11 cellular contexts compared by ENCODE assay signal in genomic region chr1:38028671-38029070, GRCh38. TPM values are rescaled to one million over a fixed set of nuclear protein-coding genes. Genes with fewer than 3 reads are reported as not detected.
A peak's percentile ranks its signal among the peaks of the same experiment; 100 is the strongest.
DNase-seq lines count a peak whose midpoint lies in the region; TF ChIP-seq lines count a peak whose summit lies in the region.
"Had no signal": no experiment of that assay in that cellular context is flagged by ENCODE, and none has a peak within 500 bp of the region (broad histone marks: within the 10 kb centered on the region; RNA-seq: fewer than 3 reads in every experiment).

No MANE protein-coding gene starts in this region.

- H3K27ac Mint-ChIP-seq in activated naive CD4-positive, alpha-beta T cell treated with anti-CD3 and anti-CD28 coated beads for 36 hours, result peak overlapping the region; percentile 89
- peak overlapping the region; percentile 79 for H3K27ac Mint-ChIP-seq in chondrocyte (ENCODE audit: unreplicated experiment)

- no peaks in the 10 kb centered on the region for H3K9me3 Mint-ChIP-seq in activated naive CD4-positive, alpha-beta T cell treated with anti-CD3 and anti-CD28 coated beads for 36 hours
- H3K9me3 Mint-ChIP-seq in chondrocyte (ENCODE audit: low read depth), result no peaks in the 10 kb centered on the region

- peaks cover 10% of the 10 kb centered on the region for H3K36me3 ChIP-seq in smooth muscle cell (ENCODE audit: low read depth)
- H3K36me3 ChIP-seq in right atrium auricular region, result peaks cover 23% of the 10 kb centered on the region

- peak overlapping the region; percentile 82 for H3K4me2 ChIP-seq in smooth muscle cell

- intact Hi-C loops in activated naive CD4-positive, alpha-beta T cell treated with anti-CD3 and anti-CD28 coated beads for 36 hours (cut with micrococcal nuclease), result loop anchor here (1.0 to 10.0 kb wide), 9 partner anchors 19 to 1156 kb away; partner anchors contain the start of genes C1orf122 and YRDC

- peaks cover 12% of the 10 kb centered on the region for H3F3A ChIP-seq in smooth muscle cell (ENCODE audit: low read depth)

- H3K36me3 Mint-ChIP-seq in activated naive CD4-positive, alpha-beta T cell treated with anti-CD3 and anti-CD28 coated beads for 36 hours (ENCODE audit: low read depth), result peaks cover 16% of the 10 kb centered on the region
- H3K36me3 Mint-ChIP-seq in chondrocyte (ENCODE audit: low read depth), result peaks cover 8% of the 10 kb centered on the region

- H3K79me2 ChIP-seq in smooth muscle cell (ENCODE audit: low read depth), result no peaks in the 10 kb centered on the region

- peaks cover 43% of the 10 kb centered on the region for H3K4me1 ChIP-seq in smooth muscle cell (ENCODE audit: low read depth)
- peaks cover 0 to 28% of the 10 kb centered on the region in 2 donors for H3K4me1 ChIP-seq in right atrium auricular region

- H3K9me3 ChIP-seq in smooth muscle cell (replicated peaks; ENCODE audit: low read depth) (no peaks in the 10 kb centered on the region), right atrium auricular region (no peaks in the 10 kb centered on the region)

- in situ Hi-C loops in G401 (cut with HindIII; ENCODE audit: low sequenced_read_pairs), result no loop called here

- H3K27ac ChIP-seq in smooth muscle cell (ENCODE audit: low read depth) (no peak overlapping the region), right atrium auricular region (no peak overlapping the region)

- H3K27me3 ChIP-seq in smooth muscle cell (ENCODE audit: low read depth), result no peaks in the 10 kb centered on the region
- no peaks in the 10 kb centered on the region for H3K27me3 ChIP-seq in right atrium auricular region

- H3K27me3 Mint-ChIP-seq in activated naive CD4-positive, alpha-beta T cell treated with anti-CD3 and anti-CD28 coated beads for 36 hours (ENCODE audit: low read depth), result no peaks in the 10 kb centered on the region
- H3K27me3 Mint-ChIP-seq in chondrocyte (ENCODE audit: low read depth), result no peaks in the 10 kb centered on the region

- H3K9ac ChIP-seq in smooth muscle cell (ENCODE audit: low read depth), result no peak overlapping the region

- 83% methylated on average over 2 of the region's 2 CpGs for WGBS in smooth muscle cell (ENCODE audit: low lambda C conversion rate)

- TF ChIP-seq CTCF in chondrocyte (IDR thresholded peaks at IDR 0.05) (peak; percentile 40), smooth muscle cell (IDR thresholded peaks at IDR 0.05; ENCODE audit: borderline replicate concordance, insufficient read depth, poor library complexity, severe bottlenecking) (no peak), right atrium auricular region (IDR thresholded peaks at IDR 0.05) (no peak)

- H3K4me1 Mint-ChIP-seq in activated naive CD4-positive, alpha-beta T cell treated with anti-CD3 and anti-CD28 coated beads for 36 hours (ENCODE audit: low read depth), result peaks cover 53% of the 10 kb centered on the region
- peaks cover 29% of the 10 kb centered on the region for H3K4me1 Mint-ChIP-seq in chondrocyte (ENCODE audit: low read depth)

- H3K4me3 ChIP-seq in smooth muscle cell (no peak overlapping the region), right atrium auricular region (no peak overlapping the region)

- no peaks in the 10 kb centered on the region for H4K20me1 ChIP-seq in smooth muscle cell (ENCODE audit: low read depth)

- DNase-seq in activated naive CD4-positive, alpha-beta T cell treated with anti-CD3 and anti-CD28 coated beads for 36 hours, result no peak
- DNase-seq in activated naive CD4-positive, alpha-beta T cell treated with anti-CD3 and anti-CD28 coated beads, Interleukin-2, amount 50 U/mL, for 16 hours, result no peak
- peak; percentile 50 for DNase-seq in NCI-H69 (lab: John Stamatoyannopoulos, UW)
- DNase-seq in chondrocyte (ENCODE audit: low spot score), result no peak
- DNase-seq in smooth muscle cell (lab: John Stamatoyannopoulos, UW; ENCODE audit: unreplicated experiment), result no peak
- DNase-seq in stimulated activated CD8-positive, alpha-beta memory T cell treated with anti-CD3 and anti-CD28 coated beads, Interleukin-4, amount 100 ng/mL, for 48 hours, result no peak
- DNase-seq in G401 (ENCODE audit: low spot score), result no peak
- DNase-seq in right atrium auricular region (ENCODE audit: low spot score), result no peak
- DNase-seq: NCI-H1436 treated with DMSO at 0.1 percent for 48 hours had no signal

- CTCF ChIA-PET in activated naive CD4-positive, alpha-beta T cell treated with anti-CD3 and anti-CD28 coated beads for 36 hours (lab: Charles Lee), result interaction anchor here (0.7 to 7.5 kb wide), 8 partner anchors 9 to 464 kb away, joined by 3 to 57 read pairs (median 10); partner anchors contain the start of gene UTP11

- no peak overlapping the region for H2AFZ ChIP-seq in smooth muscle cell (ENCODE audit: low read depth)

- H3K4me3 Mint-ChIP-seq in activated naive CD4-positive, alpha-beta T cell treated with anti-CD3 and anti-CD28 coated beads for 36 hours, result peak overlapping the region; percentile 28
- no peak overlapping the region for H3K4me3 Mint-ChIP-seq in chondrocyte (ENCODE audit: unreplicated experiment)

RNA-seq across cellular contexts. Expression of gene UTP11, which starts 16.1 kb away (rescaled TPM):
- total RNA-seq in activated naive CD4-positive, alpha-beta T cell treated with anti-CD3 and anti-CD28 coated beads for 36 hours, result 10 to 100 TPM; 49.7 to 49.8 TPM
- total RNA-seq in chondrocyte, result 26.4 to 35.6 TPM (median 32.3 TPM) in 3 replicates
- 72.4 and 73.5 TPM in 2 replicates for total RNA-seq in smooth muscle cell
- polyA plus RNA-seq in smooth muscle cell, result 43.7 and 44.4 TPM in 2 replicates
- 60.5 and 134 TPM in 2 replicates for total RNA-seq in G401 (2014; rRNA removed; shearing (Covaris generic))
- 10 to 100 TPM; 29.2 to 53.7 TPM for total RNA-seq in right atrium auricular region

RNA-seq across cellular contexts. Expression of gene POU3F1, which starts 17.9 kb away (rescaled TPM):
- total RNA-seq in activated naive CD4-positive, alpha-beta T cell treated with anti-CD3 and anti-CD28 coated beads for 36 hours, result not detected
- total RNA-seq in chondrocyte (1.3 to 11.7 TPM (median 1.6 TPM) in 3 replicates), smooth muscle cell (not detected in 2 replicates), right atrium auricular region (not detected)
- polyA plus RNA-seq in smooth muscle cell, result 0.55 and 1.4 TPM in 2 replicates
- total RNA-seq in G401 (2014; rRNA removed; shearing (Covaris generic)), result not detected in 2 replicates
- total RNA-seq: T-helper 2 cell treated with Interferon-gamma antibody and Interleukin-4, amounts not matched to agents 100 ng/mL and 5 ng/mL, for 36 hours had no signal
- polyA plus RNA-seq: BJ had no signal

RNA-seq across cellular contexts. Expression of gene FHL3, which starts 23.4 kb away (rescaled TPM):
- total RNA-seq in activated naive CD4-positive, alpha-beta T cell treated with anti-CD3 and anti-CD28 coated beads for 36 hours, result 10 to 100 TPM; 12.1 to 12.7 TPM
- total RNA-seq in chondrocyte (57.9 to 72.6 TPM (median 58.9 TPM) in 3 replicates), smooth muscle cell (29.5 and 32.0 TPM in 2 replicates), right atrium auricular region (10 to 100 TPM in 1 of 2 donors, 1 to 10 TPM in 1; 8.0 to 16.0 TPM)
- polyA plus RNA-seq in smooth muscle cell, result 67.1 and 70.2 TPM in 2 replicates
- total RNA-seq in G401 (2014; rRNA removed; shearing (Covaris generic)), result 7.9 and 10.0 TPM in 2 replicates

RNA-seq across cellular contexts. Expression of gene SF3A3, which starts 38.8 kb away (rescaled TPM):
- total RNA-seq in activated naive CD4-positive, alpha-beta T cell treated with anti-CD3 and anti-CD28 coated beads for 36 hours, result 10 to 100 TPM; 88.2 to 89.9 TPM
- total RNA-seq in chondrocyte (45.6 to 60.4 TPM (median 46.2 TPM) in 3 replicates), smooth muscle cell (74.9 and 79.6 TPM in 2 replicates), right atrium auricular region (10 to 100 TPM; 20.4 to 22.1 TPM)
- polyA plus RNA-seq in smooth muscle cell, result 50.8 and 54.0 TPM in 2 replicates
- 115 and 149 TPM in 2 replicates for total RNA-seq in G401 (2014; rRNA removed; shearing (Covaris generic))
